17 cellular contexts compared by ENCODE assay signal in genomic region chr16:15786501-15786900, GRCh38.
"Had no signal": no experiment of that assay in that cellular context is flagged by ENCODE, and none has a peak within 500 bp of the region (broad histone marks: within the 10 kb centered on the region; RNA-seq: fewer than 3 reads in every experiment).

No MANE protein-coding gene starts in this region.

- H3K36me3 ChIP-seq: left ventricle myocardium inferior, lower lobe of right lung, right atrium auricular region, suprapubic skin, tibial nerve had no signal

- H3K27ac ChIP-seq: foreskin keratinocyte, hepatocyte, left ventricle myocardium inferior, lower lobe of right lung, right atrium auricular region, suprapubic skin, tibial nerve had no signal

- H3K9me3 ChIP-seq: left ventricle myocardium inferior, lower lobe of right lung, right atrium auricular region, suprapubic skin, tibial nerve had no signal

- ATAC-seq: foreskin keratinocyte, left cardiac atrium, lower lobe of right lung had no signal

- H3K27me3 ChIP-seq: foreskin keratinocyte, hepatocyte, right atrium auricular region, suprapubic skin, tibial nerve had no signal

- H3K4me3 ChIP-seq: hepatocyte, left ventricle myocardium inferior, lower lobe of right lung, right atrium auricular region, suprapubic skin, tibial nerve had no signal

- H3K4me1 ChIP-seq: foreskin keratinocyte, left ventricle myocardium inferior, lower lobe of right lung, right atrium auricular region, suprapubic skin had no signal

- DNase-seq: cerebellar nuclear complex; dermis blood vessel endothelial cell; foreskin keratinocyte; head of caudate nucleus; kidney; left cardiac atrium; left ventricle myocardium inferior; lower lobe of right lung; naive B cell; small intestine; stimulated activated CD4-positive, alpha-beta T cell treated with anti-CD3 and anti-CD28 coated beads, Interleukin-12 subunit alpha, Interleukin-12 subunit beta, amount 100 ng/mL, for 4 hours; stimulated activated naive CD4-positive, alpha-beta T cell had no signal

- FAIRE-seq: colon, kidney, small intestine had no signal
